In genomic region chr16:54275956-54276355, GRCh38 we compare ENCODE assay signal across 22 cellular contexts. TPM values are rescaled to one million over a fixed set of nuclear protein-coding genes. Genes with fewer than 3 reads are reported as not detected.
DNase-seq lines count a peak whose midpoint lies in the region; ATAC-seq and TF ChIP-seq lines count a peak whose summit lies in the region.
"Had no signal": no experiment of that assay in that cellular context is flagged by ENCODE, and none has a peak within 500 bp of the region (broad histone marks: within the 10 kb centered on the region; RNA-seq: fewer than 3 reads in every experiment).

No MANE protein-coding gene starts in this region.

- no peak overlapping the region for H2BK120ac ChIP-seq in trophoblast cell (ENCODE audit: insufficient read depth, low read length, poor library complexity)

- H2AFZ ChIP-seq in trophoblast cell (ENCODE audit: insufficient read depth, low read length, poor library complexity) = no peak overlapping the region
- H2AFZ ChIP-seq: GM23248 had no signal

- no peak overlapping the region for H3K27ac ChIP-seq in coronary artery
- no peak overlapping the region for H3K27ac ChIP-seq in trophoblast cell (ENCODE audit: low read depth, low read length)
- H3K27ac ChIP-seq: 22Rv1, GM23248, SJSA1 had no signal

- no peak overlapping the region for H3K23ac ChIP-seq in trophoblast cell (ENCODE audit: low read length)

- H3K9me3 ChIP-seq in trophoblast cell (ENCODE audit: insufficient read depth, low read depth, low read length) = peaks cover 3% of the 10 kb centered on the region
- H3K9me3 ChIP-seq: SJSA1 had no signal

- no peaks in the 10 kb centered on the region for H3K36me3 ChIP-seq in trophoblast cell (ENCODE audit: control insufficient read depth in 1 of 2, insufficient read depth in 2 of 2, low read length in 2 of 2)
- H3K36me3 ChIP-seq: SJSA1 had no signal

- ATAC-seq in GM21723 (IDR thresholded peaks at IDR 0.05; ENCODE audit: unreplicated experiment) (no peak), HG02759 (IDR thresholded peaks at IDR 0.05; ENCODE audit: unreplicated experiment) (no peak), HG02981 (IDR thresholded peaks at IDR 0.05; ENCODE audit: unreplicated experiment) (no peak)
- ATAC-seq: PC-3 had no signal

- H3K18ac ChIP-seq in trophoblast cell (ENCODE audit: low read length) = no peak overlapping the region

- no peak overlapping the region for H2BK5ac ChIP-seq in trophoblast cell (ENCODE audit: low read depth, low read length, poor library complexity)

- H3K14ac ChIP-seq in trophoblast cell (ENCODE audit: low read length) = no peak overlapping the region

- DNase-seq in NCI-H1092 (lab: John Stamatoyannopoulos, UW) = peak; percentile 34
- no peak for DNase-seq in NCI-H1092 treated with DMSO at 0.1 percent for 48 hours (lab: John Stamatoyannopoulos, UW)
- DNase-seq in coronary artery (ENCODE audit: low spot score) = peak; percentile 11
- DNase-seq in trophoblast cell = no peak
- DNase-seq: DMS153, GM23248, H7, IMR-90, KG1, MM.1S, NCI-H1048, NCI-H1436, NCI-H1930, NCI-H2107, NCI-H748 treated with DMSO at 0.1 percent for 48 hours, PC-3, Right ventricle myocardium superior had no signal

- H2AK5ac ChIP-seq in trophoblast cell (ENCODE audit: low read length) = no peak overlapping the region

- H4K12ac ChIP-seq in trophoblast cell (ENCODE audit: low read depth, low read length) = no peak overlapping the region

- TF ChIP-seq CTCF in coronary artery (IDR thresholded peaks at IDR 0.05) = no peak

- H3K9ac ChIP-seq in trophoblast cell (ENCODE audit: low read length) = peak overlapping the region; percentile 28
- H3K9ac ChIP-seq: GM23248 had no signal

- no peak overlapping the region for H4K8ac ChIP-seq in trophoblast cell (ENCODE audit: low read depth, low read length)

- no peak overlapping the region for H4K91ac ChIP-seq in trophoblast cell (ENCODE audit: low read depth, low read length)

- H3K4me3 ChIP-seq in coronary artery (no peak overlapping the region), trophoblast cell (ENCODE audit: low read depth, low read length) (no peak overlapping the region)
- H3K4me3 ChIP-seq: GM23248, SJSA1 had no signal

- H3K27me3 ChIP-seq in trophoblast cell (ENCODE audit: insufficient read depth, low read length) = peaks cover 14% of the 10 kb centered on the region

- H2BK12ac ChIP-seq in trophoblast cell (ENCODE audit: low read length) = no peak overlapping the region

- H3K79me1 ChIP-seq in trophoblast cell (ENCODE audit: low read length) = no peaks in the 10 kb centered on the region

- H3K4me1 ChIP-seq in trophoblast cell (ENCODE audit: control insufficient read depth in 1 of 2, insufficient read depth in 2 of 2, low read length in 2 of 2) = no peaks in the 10 kb centered on the region
- H3K4me1 ChIP-seq: SJSA1 had no signal

- WGBS in trophoblast cell (ENCODE audit: extremely low coverage, insufficient coverage, insufficient read length) = no CpG with 5 or more reads among the region's 6 CpGs

- no peaks in the 10 kb centered on the region for H3K79me2 ChIP-seq in trophoblast cell (ENCODE audit: control insufficient read depth, insufficient read depth, low read length, poor library complexity)

- H3K4me2 ChIP-seq in trophoblast cell (ENCODE audit: low read length) = no peak overlapping the region

- H3K4ac ChIP-seq in trophoblast cell (ENCODE audit: low read depth, low read length) = no peak overlapping the region

RNA-seq across cellular contexts. Expression of gene IRX3, which starts 10.6 kb away (rescaled TPM):
- 4.3 and 4.7 TPM in 2 replicates for polyA plus RNA-seq in trophoblast cell (2013)
- polyA plus RNA-seq: IMR-90 had no signal

Comparison
In these comparisons a context has a peak if more than half of its experiments do, and no peak if none do; other contexts are left out.
1. DNase-seq: peak in NCI-H1092 (single experiment) and coronary artery (single experiment); none in NCI-H1092 treated with DMSO at 0.1 percent for 48 hours (single experiment) and trophoblast cell (0 of 2).